ENCODE assay signal across 9 cellular contexts in genomic region chr10:21173433-21173963, GRCh38.
DNase-seq lines count a peak whose midpoint lies in the region; ATAC-seq and TF ChIP-seq lines count a peak whose summit lies in the region.
"Had no signal": no experiment of that assay in that cellular context is flagged by ENCODE, and none has a peak within 500 bp of the region (broad histone marks: within the 10 kb centered on the region; RNA-seq: fewer than 3 reads in every experiment).

No MANE protein-coding gene starts in this region.

- H4K20me1 ChIP-seq in hepatocyte (ENCODE audit: insufficient read depth, poor library complexity, severe bottlenecking) (no peaks in the 10 kb centered on the region), smooth muscle cell (ENCODE audit: low read depth) (no peaks in the 10 kb centered on the region)

- peaks cover 3% of the 10 kb centered on the region for H3K36me3 Mint-ChIP-seq in activated T-helper 1 cell treated with anti-CD3 and anti-CD28 coated beads, Interleukin-12 subunit alpha, Interleukin-12 subunit beta, Interleukin-2, Interleukin-4 antibody, amounts not matched to agents 30 ng/mL and 10 ng/mL and 1 ng/mL, durations not matched to agents 14 hours and 24 hours and 36 hours (ENCODE audit: low read depth)
- H3K36me3 Mint-ChIP-seq in CD8-positive, alpha-beta memory T cell, result no peaks in the 10 kb centered on the region

- CTCF ChIA-PET in HEK293T (lab: Yijun Ruan, JAX), result no interaction called here
- CTCF ChIA-PET in CD8-positive, alpha-beta memory T cell (lab: Charles Lee), result no interaction called here

- no peaks in the 10 kb centered on the region for H3K79me2 ChIP-seq in hepatocyte
- H3K79me2 ChIP-seq in smooth muscle cell (ENCODE audit: low read depth), result no peaks in the 10 kb centered on the region

- H3K27me3 ChIP-seq in hepatocyte, result peaks cover 7% of the 10 kb centered on the region
- H3K27me3 ChIP-seq in smooth muscle cell (ENCODE audit: low read depth), result no peaks in the 10 kb centered on the region
- no peaks in the 10 kb centered on the region for H3K27me3 ChIP-seq in CD8-positive, alpha-beta memory T cell (ENCODE audit: insufficient read depth, low read length, poor library complexity, severe bottlenecking)

- no peaks in the 10 kb centered on the region for H3K9me3 Mint-ChIP-seq in activated T-helper 1 cell treated with anti-CD3 and anti-CD28 coated beads, Interleukin-12 subunit alpha, Interleukin-12 subunit beta, Interleukin-2, Interleukin-4 antibody, amounts not matched to agents 30 ng/mL and 10 ng/mL and 1 ng/mL, durations not matched to agents 14 hours and 24 hours and 36 hours
- H3K9me3 Mint-ChIP-seq in CD8-positive, alpha-beta memory T cell, result peaks cover 0 to 3% (median 0%) of the 10 kb centered on the region in 5 donors
- H3K9me3 Mint-ChIP-seq: central memory CD8-positive, alpha-beta T cell had no signal

- WGBS in hepatocyte (ENCODE audit: low lambda C conversion rate, missing lambda C conversion rate), result 2% methylated on average over 56 of the region's 60 CpGs
- under 1% methylated on average over 29 of the region's 60 CpGs for WGBS in smooth muscle cell (ENCODE audit: low lambda C conversion rate)

- H3K27ac ChIP-seq in hepatocyte, result peak overlapping the region; percentile 15
- no peak overlapping the region for H3K27ac ChIP-seq in smooth muscle cell (ENCODE audit: low read depth)
- no peak overlapping the region for H3K27ac ChIP-seq in CD8-positive, alpha-beta memory T cell (ENCODE audit: low read depth, low read length)

- peak overlapping the region; percentile 18 for H3K27ac Mint-ChIP-seq in activated T-helper 1 cell treated with anti-CD3 and anti-CD28 coated beads, Interleukin-12 subunit alpha, Interleukin-12 subunit beta, Interleukin-2, Interleukin-4 antibody, amounts not matched to agents 30 ng/mL and 10 ng/mL and 1 ng/mL, durations not matched to agents 14 hours and 24 hours and 36 hours
- H3K27ac Mint-ChIP-seq in CD8-positive, alpha-beta memory T cell, result no peak overlapping the region

- ATAC-seq in GM18511 (IDR thresholded peaks at IDR 0.05; ENCODE audit: unreplicated experiment) (no peak), HG03432 (IDR thresholded peaks at IDR 0.05; ENCODE audit: unreplicated experiment) (no peak)

- H3K27me3 Mint-ChIP-seq in activated T-helper 1 cell treated with anti-CD3 and anti-CD28 coated beads, Interleukin-12 subunit alpha, Interleukin-12 subunit beta, Interleukin-2, Interleukin-4 antibody, amounts not matched to agents 30 ng/mL and 10 ng/mL and 1 ng/mL, durations not matched to agents 14 hours and 24 hours and 36 hours (ENCODE audit: insufficient read depth), result peaks cover 33% of the 10 kb centered on the region
- H3K27me3 Mint-ChIP-seq in CD8-positive, alpha-beta memory T cell, result peaks cover 31 to 52% of the 10 kb centered on the region in 2 donors

- H3K9me2 ChIP-seq in hepatocyte (replicated peaks; ENCODE audit: insufficient read depth), result no peaks in the 10 kb centered on the region

- no peaks in the 10 kb centered on the region for H3F3A ChIP-seq in smooth muscle cell (ENCODE audit: low read depth)

- H3K4me1 Mint-ChIP-seq in activated T-helper 1 cell treated with anti-CD3 and anti-CD28 coated beads, Interleukin-12 subunit alpha, Interleukin-12 subunit beta, Interleukin-2, Interleukin-4 antibody, amounts not matched to agents 30 ng/mL and 10 ng/mL and 1 ng/mL, durations not matched to agents 14 hours and 24 hours and 36 hours (ENCODE audit: low read depth), result no peaks in the 10 kb centered on the region
- peaks cover 6 to 16% (median 8%) of the 10 kb centered on the region in 3 donors for H3K4me1 Mint-ChIP-seq in CD8-positive, alpha-beta memory T cell
- H3K4me1 Mint-ChIP-seq: central memory CD8-positive, alpha-beta T cell had no signal

- no peak overlapping the region for H3K4me3 Mint-ChIP-seq in activated T-helper 1 cell treated with anti-CD3 and anti-CD28 coated beads, Interleukin-12 subunit alpha, Interleukin-12 subunit beta, Interleukin-2, Interleukin-4 antibody, amounts not matched to agents 30 ng/mL and 10 ng/mL and 1 ng/mL, durations not matched to agents 14 hours and 24 hours and 36 hours
- peak overlapping the region in 2 of 7 donors; percentile 34 to 62 for H3K4me3 Mint-ChIP-seq in CD8-positive, alpha-beta memory T cell
- H3K4me3 Mint-ChIP-seq: central memory CD8-positive, alpha-beta T cell had no signal

- H3K4me1 ChIP-seq in hepatocyte (ENCODE audit: insufficient read depth) (peaks cover 3% of the 10 kb centered on the region), smooth muscle cell (ENCODE audit: low read depth) (peaks cover 23% of the 10 kb centered on the region)
- no peaks in the 10 kb centered on the region for H3K4me1 ChIP-seq in CD8-positive, alpha-beta memory T cell (ENCODE audit: insufficient read depth, low read length)

- H3K9me3 ChIP-seq in hepatocyte (ENCODE audit: low read depth), result no peaks in the 10 kb centered on the region
- H3K9me3 ChIP-seq in smooth muscle cell (replicated peaks; ENCODE audit: low read depth), result no peaks in the 10 kb centered on the region
- H3K9me3 ChIP-seq in CD8-positive, alpha-beta memory T cell (ENCODE audit: low read length), result no peaks in the 10 kb centered on the region

- peak overlapping the region; percentile 94 for H2AFZ ChIP-seq in hepatocyte
- no peak overlapping the region for H2AFZ ChIP-seq in smooth muscle cell (ENCODE audit: low read depth)

- peak; percentile 14 for DNase-seq in HEK293T (ENCODE audit: extremely low spot score)
- no peak for DNase-seq in activated T-helper 1 cell treated with anti-CD3 and anti-CD28 coated beads, Interleukin-12 subunit alpha, Interleukin-12 subunit beta, Interleukin-2, Interleukin-4 antibody, amounts not matched to agents 30 ng/mL and 10 ng/mL and 1 ng/mL, durations not matched to agents 14 hours and 24 hours and 36 hours (ENCODE audit: low spot score)
- peak; percentile 14 for DNase-seq in hepatocyte (ENCODE audit: low spot score)
- no peak for DNase-seq in smooth muscle cell (lab: John Stamatoyannopoulos, UW; ENCODE audit: unreplicated experiment)
- no peak for DNase-seq in iPS-NIHi11 (ENCODE audit: low spot score)
- no peak for DNase-seq in CD8-positive, alpha-beta memory T cell

- POLR2A ChIA-PET in HEK293T (lab: Yijun Ruan, JAX), result no interaction called here
- POLR2A ChIA-PET in CD8-positive, alpha-beta memory T cell (lab: Charles Lee), result no interaction called here

- TF ChIP-seq CTCF in hepatocyte (IDR thresholded peaks at IDR 0.05; ENCODE audit: poor library complexity) (no peak), smooth muscle cell (IDR thresholded peaks at IDR 0.05; ENCODE audit: borderline replicate concordance, insufficient read depth, poor library complexity, severe bottlenecking) (no peak)

- peak overlapping the region; percentile 63 for H3K4me3 ChIP-seq in hepatocyte
- H3K4me3 ChIP-seq in smooth muscle cell, result peak overlapping the region; percentile 59
- H3K4me3 ChIP-seq in CD8-positive, alpha-beta memory T cell (ENCODE audit: low read length), result no peak overlapping the region

- H3K36me3 ChIP-seq in hepatocyte (replicated peaks; ENCODE audit: insufficient read depth, low read depth) (no peaks in the 10 kb centered on the region), smooth muscle cell (ENCODE audit: low read depth) (no peaks in the 10 kb centered on the region)
- no peaks in the 10 kb centered on the region for H3K36me3 ChIP-seq in CD8-positive, alpha-beta memory T cell (ENCODE audit: insufficient read depth, low read length)

- H3K4me2 ChIP-seq in hepatocyte (peak overlapping the region; percentile 99), smooth muscle cell (peak overlapping the region; percentile 90)

- intact Hi-C loops in activated T-helper 1 cell treated with anti-CD3 and anti-CD28 coated beads, Interleukin-12 subunit alpha, Interleukin-12 subunit beta, Interleukin-2, Interleukin-4 antibody, amounts not matched to agents 30 ng/mL and 10 ng/mL and 1 ng/mL, durations not matched to agents 14 hours and 24 hours and 36 hours (cut with micrococcal nuclease), result loop anchor here (10.0 kb wide), 2 partner anchors 351 to 1171 kb away; partner anchors contain the start of genes SKIDA1 and SPAG6

- no peak overlapping the region for H3K9ac ChIP-seq in smooth muscle cell (ENCODE audit: low read depth)

TF ChIP-seq in HEK293T, 16 proteins besides CTCF, POLR2A, EP300 and RAD21:
- TF ChIP-seq TARDBP (IDR thresholded peaks at IDR 0.05) (no peak), L3MBTL2 (conservative IDR thresholded peaks at IDR 0.05) (peak; percentile 50; the same call in 1 of the 2 replicates), FOXA1 (IDR thresholded peaks at IDR 0.05) (no peak)

Comparison
In these comparisons a context has a peak if more than half of its experiments do, and no peak if none do; other contexts are left out.
1. DNase-seq: peak in HEK293T (single experiment) and hepatocyte (single experiment); none in activated T-helper 1 cell treated with anti-CD3 and anti-CD28 coated beads, Interleukin-12 subunit alpha, Interleukin-12 subunit beta, Interleukin-2, Interleukin-4 antibody, amounts not matched to agents 30 ng/mL and 10 ng/mL and 1 ng/mL, durations not matched to agents 14 hours and 24 hours and 36 hours (single experiment), smooth muscle cell (single experiment), iPS-NIHi11 (single experiment) and CD8-positive, alpha-beta memory T cell (0 of 5).